Comparison of ENCODE assay signal across 15 cellular contexts in genomic region chr9:33092634-33093033, GRCh38.
"Had no signal": no experiment of that assay in that cellular context is flagged by ENCODE, and none has a peak within 500 bp of the region (broad histone marks: within the 10 kb centered on the region; RNA-seq: fewer than 3 reads in every experiment).

No MANE protein-coding gene starts in this region.

- H3K4me1 ChIP-seq: parathyroid adenoma, right lobe of liver, stomach, upper lobe of left lung had no signal

- H3K4me1 Mint-ChIP-seq: mesothelial cell of epicardium, nephron had no signal

- H2AFZ ChIP-seq: parathyroid adenoma had no signal

- H3K27ac Mint-ChIP-seq: mesothelial cell of epicardium, nephron had no signal

- H3K4me3 ChIP-seq: coronary artery, right lobe of liver, SK-N-MC, stomach, upper lobe of left lung had no signal

- H3K4me3 Mint-ChIP-seq: central memory CD8-positive, alpha-beta T cell; mesothelial cell of epicardium; nephron had no signal

- H3K9me3 ChIP-seq: right lobe of liver, stomach, upper lobe of left lung had no signal

- H3K9ac ChIP-seq: parathyroid adenoma had no signal

- DNase-seq: aorta; hypothalamus; kidney; right lobe of liver; small intestine; stimulated activated CD4-positive, alpha-beta T cell treated with anti-CD3 and anti-CD28 coated beads, Interleukin-15, amount 100 ng/mL, for 24 hours; stimulated activated CD4-positive, alpha-beta T cell treated with anti-CD3 and anti-CD28 coated beads, Interleukin-2, amount 100 ng/mL, for 48 hours; stomach; upper lobe of left lung had no signal

- H3K27me3 ChIP-seq: right lobe of liver, stomach, upper lobe of left lung had no signal

- H3K9me3 Mint-ChIP-seq: central memory CD8-positive, alpha-beta T cell had no signal

- H3K79me2 ChIP-seq: parathyroid adenoma had no signal

- H3K36me3 ChIP-seq: right lobe of liver, stomach, upper lobe of left lung had no signal

- H3K27me3 Mint-ChIP-seq: central memory CD8-positive, alpha-beta T cell had no signal
